22 cellular contexts compared by ENCODE assay signal in genomic region chr7:151845412-151846205, GRCh38. TPM values are rescaled to one million over a fixed set of nuclear protein-coding genes. Genes with fewer than 3 reads are reported as not detected.
DNase-seq lines count a peak whose midpoint lies in the region; ATAC-seq and TF ChIP-seq lines count a peak whose summit lies in the region.
"Had no signal": no experiment of that assay in that cellular context is flagged by ENCODE, and none has a peak within 500 bp of the region (broad histone marks: within the 10 kb centered on the region; RNA-seq: fewer than 3 reads in every experiment).

No MANE protein-coding gene starts in this region.

- H3K9me3 ChIP-seq in lower lobe of right lung (no peaks in the 10 kb centered on the region), aorta (ENCODE audit: control insufficient read depth, low read length) (no peaks in the 10 kb centered on the region), mesenchymal stem cell (ENCODE audit: control insufficient read depth, low read length) (no peaks in the 10 kb centered on the region)
- H3K9me3 ChIP-seq: BLaER1, SJCRH30 had no signal

- H2BK5ac ChIP-seq in mesenchymal stem cell (ENCODE audit: low read depth, low read length, poor library complexity, severe bottlenecking) = no peak overlapping the region

- H2BK12ac ChIP-seq in mesenchymal stem cell (ENCODE audit: low read length in 2 of 2) = no peak overlapping the region

- no peak overlapping the region for H2BK15ac ChIP-seq in mesenchymal stem cell (ENCODE audit: low read depth, poor library complexity, severe bottlenecking)

- H3K23ac ChIP-seq in mesenchymal stem cell (ENCODE audit: low read length in 2 of 2) = no peak overlapping the region

- H3K4me2 ChIP-seq in mesenchymal stem cell (ENCODE audit: low read length, poor library complexity, severe bottlenecking) = no peak overlapping the region
- H3K4me2 ChIP-seq: BLaER1 had no signal

- H3K27me3 Mint-ChIP-seq in dendritic cell treated with granulocyte-macrophage colony-stimulating factor and Interleukin-4, amounts not matched to agents 40 ng/mL and 50 ng/mL, for 4 days = no peaks in the 10 kb centered on the region
- H3K27me3 Mint-ChIP-seq: CD4-positive, alpha-beta T cell had no signal

- no peak overlapping the region for H3K27ac ChIP-seq in lower lobe of right lung
- H3K27ac ChIP-seq in aorta (ENCODE audit: low read depth in 1 of 2, low read length in 2 of 2) = no peak overlapping the region
- H3K27ac ChIP-seq in mesenchymal stem cell (ENCODE audit: low read length, poor library complexity, severe bottlenecking) = no peak overlapping the region
- H3K27ac ChIP-seq: BLaER1, HL-60, SJCRH30 had no signal

- 94 to 95% methylated on average over 27 to 28 of the region's 28 CpGs for WGBS in aorta, 2 donors
- WGBS in mesenchymal stem cell = 86% methylated on average over 27 of the region's 28 CpGs

- no peak overlapping the region for H2BK120ac ChIP-seq in mesenchymal stem cell (ENCODE audit: low read depth, low read length)

- no peaks in the 10 kb centered on the region for H3K79me1 ChIP-seq in mesenchymal stem cell (replicated peaks; ENCODE audit: low read length, poor library complexity, severe bottlenecking)

- H3K4me1 Mint-ChIP-seq in dendritic cell treated with granulocyte-macrophage colony-stimulating factor and Interleukin-4, amounts not matched to agents 40 ng/mL and 50 ng/mL, for 4 days (ENCODE audit: low read depth) = peaks cover 73% of the 10 kb centered on the region

- no peaks in the 10 kb centered on the region for H3K27me3 ChIP-seq in lower lobe of right lung (ENCODE audit: low read depth)
- no peaks in the 10 kb centered on the region for H3K27me3 ChIP-seq in aorta (ENCODE audit: control insufficient read depth in 1 of 2, insufficient read depth in 2 of 2, low read length in 1 of 2)
- no peaks in the 10 kb centered on the region for H3K27me3 ChIP-seq in mesenchymal stem cell (ENCODE audit: control insufficient read depth in 1 of 2, insufficient read depth in 1 of 2, low read length in 2 of 2)
- H3K27me3 ChIP-seq: BLaER1, SJCRH30 had no signal

- H3K4me1 ChIP-seq in lower lobe of right lung (peaks cover 22% of the 10 kb centered on the region), aorta (ENCODE audit: control insufficient read depth in 1 of 2, insufficient read depth in 2 of 2, low read length in 2 of 2) (no peaks in the 10 kb centered on the region), mesenchymal stem cell (ENCODE audit: control insufficient read depth, insufficient read depth, low read depth, low read length) (peaks cover 7% of the 10 kb centered on the region)
- H3K4me1 ChIP-seq: SJCRH30 had no signal

- H4K8ac ChIP-seq in mesenchymal stem cell (ENCODE audit: low read length) = no peak overlapping the region

- DNase-seq in Right ventricle myocardium superior = peak; percentile 23
- no peak for DNase-seq in cardiac septum (ENCODE audit: low spot score)
- peak; percentile 33 for DNase-seq in lower lobe of right lung
- DNase-seq in aorta = peak; percentile 38 to 67
- no peak for DNase-seq in mesenchymal stem cell
- DNase-seq in HUDEP-2 (lab: John Stamatoyannopoulos, UW; ENCODE audit: unreplicated experiment in 76 of 76) = no peak
- DNase-seq in NCI-H446 (lab: John Stamatoyannopoulos, UW) = no peak
- DNase-seq: CD4-positive, alpha-beta T cell; Karpas-422; NCI-H1092 treated with DMSO at 0.1 percent for 48 hours; NCI-H1436; NCI-H187; NCI-H2081 treated with DMSO at 0.1 percent for 48 hours; NCI-H2171 treated with DMSO at 0.1 percent for 48 hours; NCI-H524 treated with DMSO at 0.1 percent for 48 hours; NCI-H774; SJCRH30 had no signal

- H3K4me3 ChIP-seq in lower lobe of right lung = no peak overlapping the region
- no peak overlapping the region for H3K4me3 ChIP-seq in aorta (ENCODE audit: low read length in 2 of 2)
- no peak overlapping the region for H3K4me3 ChIP-seq in mesenchymal stem cell (ENCODE audit: insufficient read depth in 1 of 2, low read depth in 1 of 2, low read length in 2 of 2)
- H3K4me3 ChIP-seq: BLaER1, GM12878, SJCRH30 had no signal

- no peak for TF ChIP-seq CTCF in lower lobe of right lung (IDR thresholded peaks at IDR 0.05)

- H3K4me3 Mint-ChIP-seq in dendritic cell treated with granulocyte-macrophage colony-stimulating factor and Interleukin-4, amounts not matched to agents 40 ng/mL and 50 ng/mL, for 4 days = no peak overlapping the region
- H3K4me3 Mint-ChIP-seq: CD4-positive, alpha-beta T cell had no signal

- no peaks in the 10 kb centered on the region for H3K36me3 ChIP-seq in lower lobe of right lung
- no peaks in the 10 kb centered on the region for H3K36me3 ChIP-seq in aorta (ENCODE audit: control insufficient read depth in 1 of 2, insufficient read depth in 2 of 2, low read length in 1 of 2)
- H3K36me3 ChIP-seq in mesenchymal stem cell (ENCODE audit: control insufficient read depth in 1 of 2, insufficient read depth in 2 of 2, low read depth in 1 of 2, low read length in 2 of 2) = no peaks in the 10 kb centered on the region
- H3K36me3 ChIP-seq: BLaER1, SJCRH30 had no signal

- intact Hi-C loops in Right ventricle myocardium superior (cut with DNase I) = no loop called here
- intact Hi-C loops in cardiac septum (cut with DNase I) = no loop called here
- intact Hi-C loops in dendritic cell treated with granulocyte-macrophage colony-stimulating factor and Interleukin-4, amounts not matched to agents 40 ng/mL and 50 ng/mL, for 4 days (cut with micrococcal nuclease) = no loop called here
- intact Hi-C loops in lower lobe of right lung (cut with DNase I) = no loop called here
- intact Hi-C loops in aorta (cut with DNase I) = no loop called here

- no peak overlapping the region for H3K18ac ChIP-seq in mesenchymal stem cell (ENCODE audit: low read depth in 1 of 2, low read length in 2 of 2)

- peaks cover 48% of the 10 kb centered on the region for H3K36me3 Mint-ChIP-seq in dendritic cell treated with granulocyte-macrophage colony-stimulating factor and Interleukin-4, amounts not matched to agents 40 ng/mL and 50 ng/mL, for 4 days (ENCODE audit: low read depth)

- no peak overlapping the region for H4K91ac ChIP-seq in mesenchymal stem cell (ENCODE audit: low read length)

- H3K9me3 Mint-ChIP-seq in dendritic cell treated with granulocyte-macrophage colony-stimulating factor and Interleukin-4, amounts not matched to agents 40 ng/mL and 50 ng/mL, for 4 days = no peaks in the 10 kb centered on the region
- H3K9me3 Mint-ChIP-seq: CD4-positive, alpha-beta T cell had no signal

- H2AK5ac ChIP-seq in mesenchymal stem cell (ENCODE audit: low read length, severe bottlenecking) = no peak overlapping the region

- ATAC-seq in Right ventricle myocardium superior (ENCODE audit: poor library complexity) (no peak), lower lobe of right lung (no peak), aorta (ENCODE audit: low FRiP score) (no peak)
- ATAC-seq: GM12878, SK-N-SH treated with all-trans-retinoic acid at 6 μM for 48 hours had no signal

- peak overlapping the region; percentile 84 for H3K27ac Mint-ChIP-seq in dendritic cell treated with granulocyte-macrophage colony-stimulating factor and Interleukin-4, amounts not matched to agents 40 ng/mL and 50 ng/mL, for 4 days
- H3K27ac Mint-ChIP-seq: CD4-positive, alpha-beta T cell had no signal

- H3K4ac ChIP-seq in mesenchymal stem cell (ENCODE audit: low read depth in 1 of 2, low read length in 2 of 2) = no peak overlapping the region

- H3K9ac ChIP-seq in mesenchymal stem cell (ENCODE audit: low read length) = no peak overlapping the region
- H3K9ac ChIP-seq: BLaER1 had no signal

- no peak overlapping the region for H2AFZ ChIP-seq in mesenchymal stem cell (ENCODE audit: low read depth, low read length)

- H3K14ac ChIP-seq in mesenchymal stem cell (ENCODE audit: low read length in 2 of 2) = no peak overlapping the region

RNA-seq across cellular contexts. Expression of gene PRKAG2, which starts 31.3 kb away (rescaled TPM):
- 120 TPM for total RNA-seq in Right ventricle myocardium superior
- 106 TPM for total RNA-seq in cardiac septum
- 35.4 TPM for total RNA-seq in lower lobe of right lung
- total RNA-seq in aorta = 10 to 100 TPM; 52.3 to 69.9 TPM
- 10 to 100 TPM; 34.0 to 52.8 TPM for polyA plus RNA-seq in aorta
- polyA plus RNA-seq in mesenchymal stem cell (2013, experiment 1 of 2) = 18.0 TPM
- polyA plus RNA-seq in mesenchymal stem cell (2013, experiment 2 of 2) = 18.8 TPM

Comparison
In these comparisons a context has a peak if more than half of its experiments do, and no peak if none do; other contexts are left out.
1. DNase-seq: peak in Right ventricle myocardium superior (single experiment), lower lobe of right lung (single experiment) and aorta (2 of 2); none in cardiac septum (single experiment), mesenchymal stem cell (single experiment), HUDEP-2 (0 of 76) and NCI-H446 (0 of 2).